Comparison of ENCODE assay signal across 18 cellular contexts in the genomic region with DNA sequence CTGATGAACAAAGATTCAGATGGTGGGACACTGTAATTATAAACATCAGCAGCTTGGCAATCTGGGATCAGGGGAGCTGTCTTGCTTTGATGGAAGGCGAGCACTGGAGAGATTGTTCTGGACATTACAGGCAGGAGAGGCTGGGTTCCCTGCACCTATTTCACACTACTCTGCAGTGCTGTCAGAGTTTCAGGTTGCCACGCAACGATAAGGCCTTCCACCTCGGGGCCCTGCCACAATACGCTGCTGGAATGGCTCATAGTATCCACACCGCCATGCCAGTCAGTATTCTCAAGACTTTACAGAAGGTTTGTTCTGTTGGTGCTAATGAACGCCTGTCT.
"Had no signal": no experiment of that assay in that cellular context is flagged by ENCODE, and none has a peak within 500 bp of the region (broad histone marks: within the 10 kb centered on the region; RNA-seq: fewer than 3 reads in every experiment).

No MANE protein-coding gene starts in this region.

- H3K27ac Mint-ChIP-seq: activated CD4-positive, alpha-beta memory T cell treated with anti-CD3 and anti-CD28 coated beads, Interleukin-2, amount 10 ng/mL, durations not matched to agents 7 days and 5 days; activated CD8-positive, alpha-beta memory T cell treated with anti-CD3 and anti-CD28 coated beads, Interleukin-2, amount 10 ng/mL, durations not matched to agents 7 days and 5 days had no signal

- H3K4me2 ChIP-seq: hepatocyte, smooth muscle cell had no signal

- FAIRE-seq: bronchial epithelial cell, islet of Langerhans had no signal

- H3K4me3 Mint-ChIP-seq: activated CD4-positive, alpha-beta memory T cell treated with anti-CD3 and anti-CD28 coated beads, Interleukin-2, amount 10 ng/mL, durations not matched to agents 7 days and 5 days; activated CD8-positive, alpha-beta memory T cell treated with anti-CD3 and anti-CD28 coated beads, Interleukin-2, amount 10 ng/mL, durations not matched to agents 7 days and 5 days had no signal

- H3K27me3 ChIP-seq: adrenal gland, hepatocyte, SJSA1, thyroid gland had no signal

- H3K4me1 Mint-ChIP-seq: activated CD4-positive, alpha-beta memory T cell treated with anti-CD3 and anti-CD28 coated beads, Interleukin-2, amount 10 ng/mL, durations not matched to agents 7 days and 5 days; activated CD8-positive, alpha-beta memory T cell treated with anti-CD3 and anti-CD28 coated beads, Interleukin-2, amount 10 ng/mL, durations not matched to agents 7 days and 5 days had no signal

- H3K4me1 ChIP-seq: adrenal gland, psoas muscle, SJSA1, thyroid gland had no signal

- H3K79me2 ChIP-seq: hepatocyte had no signal

- H3K9me3 Mint-ChIP-seq: activated CD4-positive, alpha-beta memory T cell treated with anti-CD3 and anti-CD28 coated beads, Interleukin-2, amount 10 ng/mL, durations not matched to agents 7 days and 5 days had no signal

- DNase-seq: activated CD4-positive, alpha-beta memory T cell treated with anti-CD3 and anti-CD28 coated beads, Interleukin-2, amount 10 ng/mL, durations not matched to agents 7 days and 5 days; activated CD4-positive, alpha-beta T cell treated with anti-CD3 and anti-CD28 coated beads for 48 hours; activated CD8-positive, alpha-beta memory T cell treated with anti-CD3 and anti-CD28 coated beads, Interleukin-2, amount 10 ng/mL, durations not matched to agents 7 days and 5 days; activated naive CD4-positive, alpha-beta T cell treated with anti-CD3 and anti-CD28 coated beads, Interleukin-2, amount 50 U/mL, for 16 hours; dermis blood vessel endothelial cell; effector memory CD4-positive, alpha-beta T cell; psoas muscle; right cardiac atrium; stimulated activated CD4-positive, alpha-beta T cell treated with anti-CD3 and anti-CD28 coated beads, Interleukin-4, amount 100 ng/mL, for 4 hours; stimulated activated naive CD4-positive, alpha-beta T cell; thyroid gland had no signal

- H3K4me3 ChIP-seq: adrenal gland, hepatocyte, psoas muscle, SJSA1, smooth muscle cell, thyroid gland had no signal

- H2AFZ ChIP-seq: hepatocyte had no signal

- H3K36me3 Mint-ChIP-seq: activated CD8-positive, alpha-beta memory T cell treated with anti-CD3 and anti-CD28 coated beads, Interleukin-2, amount 10 ng/mL, durations not matched to agents 7 days and 5 days had no signal

- H3K27ac ChIP-seq: adrenal gland, hepatocyte, psoas muscle, SJSA1, thyroid gland had no signal

- H3K9me3 ChIP-seq: adrenal gland, psoas muscle, SJSA1, thyroid gland had no signal

- ATAC-seq: activated CD8-positive, alpha-beta memory T cell treated with anti-CD3 and anti-CD28 coated beads, Interleukin-2, amount 10 ng/mL, durations not matched to agents 7 days and 5 days; left lobe of liver; psoas muscle; right cardiac atrium had no signal

- H3K36me3 ChIP-seq: adrenal gland, SJSA1, thyroid gland had no signal
